In genomic region chr4:84952004-84952403, GRCh38 we compare ENCODE assay signal across 1 cellular context.
A peak's percentile ranks its signal among the peaks of the same experiment; 100 is the strongest.
TF ChIP-seq lines count a peak whose summit lies in the region.

No MANE protein-coding gene starts in this region.

TF ChIP-seq in HepG2, 621 proteins besides CTCF, POLR2A, EP300 and RAD21 (continued from another document):
- TF ChIP-seq ARID5B (CRISPR knock-in tag; IDR thresholded peaks at IDR 0.05) (peak; percentile 54), KLF12 (CRISPR knock-in tag; IDR thresholded peaks at IDR 0.05; ENCODE audit: borderline replicate concordance) (no peak), THAP11 (CRISPR knock-in tag; IDR thresholded peaks at IDR 0.05) (peak; percentile 12; the same call in 1 of the 2 replicates), SAP130 (CRISPR knock-in tag; IDR thresholded peaks at IDR 0.05; ENCODE audit: low read depth) (peak; percentile 64; the same call in 1 of the 2 replicates), HOMEZ (CRISPR knock-in tag; IDR thresholded peaks at IDR 0.05; ENCODE audit: low read depth) (peak; percentile 46; the same call in 1 of the 2 replicates), FOXA1 (IDR thresholded peaks at IDR 0.05) (no peak), FOXA1 (CRISPR knock-in tag; IDR thresholded peaks at IDR 0.05) (0 out of 2 replicates have a peak, but pooled peaks have one; percentile 55), FOXA3 (CRISPR knock-in tag; IDR thresholded peaks at IDR 0.05) (peak; percentile 75), GATAD2A (CRISPR knock-in tag; IDR thresholded peaks at IDR 0.05) (peak; percentile 50; the same call in 1 of the 2 replicates), CEBPB (IDR thresholded peaks at IDR 0.05; ENCODE audit: borderline replicate concordance, low read depth, low read length) (peak; percentile 65; the same call in 1 of the 2 replicates), SRY (CRISPR knock-in tag; IDR thresholded peaks at IDR 0.05) (no peak)
- TF ChIP-seq, protein P1, sequence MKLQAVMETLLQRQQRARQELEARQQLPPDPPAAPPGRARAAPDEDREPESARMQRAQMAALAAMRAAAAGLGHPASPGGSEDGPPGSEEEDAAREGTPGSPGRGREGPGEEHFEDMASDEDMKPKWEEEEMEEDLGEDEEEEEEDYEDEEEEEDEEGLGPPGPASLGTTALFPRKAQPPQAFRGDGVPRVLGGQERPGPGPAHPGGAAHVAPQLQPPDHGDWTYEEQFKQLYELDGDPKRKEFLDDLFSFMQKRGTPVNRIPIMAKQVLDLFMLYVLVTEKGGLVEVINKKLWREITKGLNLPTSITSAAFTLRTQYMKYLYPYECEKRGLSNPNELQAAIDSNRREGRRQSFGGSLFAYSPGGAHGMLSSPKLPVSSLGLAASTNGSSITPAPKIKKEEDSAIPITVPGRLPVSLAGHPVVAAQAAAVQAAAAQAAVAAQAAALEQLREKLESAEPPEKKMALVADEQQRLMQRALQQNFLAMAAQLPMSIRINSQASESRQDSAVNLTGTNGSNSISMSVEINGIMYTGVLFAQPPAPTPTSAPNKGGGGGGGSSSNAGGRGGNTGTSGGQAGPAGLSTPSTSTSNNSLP (IDR thresholded peaks at IDR 0.05; ENCODE audit: low read depth, low read length): peak; percentile 59; the same call in 1 of the 2 replicates
